ENCODE assay signal across 20 cellular contexts in genomic region chr7:81268551-81268950, GRCh38.
DNase-seq lines count a peak whose midpoint lies in the region; ATAC-seq and TF ChIP-seq lines count a peak whose summit lies in the region.
"Had no signal": no experiment of that assay in that cellular context is flagged by ENCODE, and none has a peak within 500 bp of the region (broad histone marks: within the 10 kb centered on the region; RNA-seq: fewer than 3 reads in every experiment).

No MANE protein-coding gene starts in this region.

- peak overlapping the region; percentile 48 for H2AFZ ChIP-seq in ACC112 (ENCODE audit: low read length, unreplicated experiment)
- H2AFZ ChIP-seq: GM23248 had no signal

- DNase-seq in LHCN-M2 (ENCODE audit: low read depth) (peak; percentile 76), choroid plexus epithelial cell (ENCODE audit: low read depth) (peak; percentile 79), fibroblast of villous mesenchyme (ENCODE audit: low read depth) (peak; percentile 47), T1000 (lab: John Stamatoyannopoulos, UW) (no peak), GM19238 (ENCODE audit: insufficient read length, low spot score) (no peak), NCI-H1436 treated with DMSO at 0.1 percent for 48 hours (lab: John Stamatoyannopoulos, UW) (no peak)
- DNase-seq: 8988T; BE2C; CD4-positive, CD25-positive, alpha-beta regulatory T cell; DMS53; GM23248; NCI-H187; NCI-H2107; NCI-H510A; NCI-H774; SHP77 treated with DMSO at 0.1 percent for 48 hours had no signal

- H3K4me1 ChIP-seq in ACC112 (ENCODE audit: control insufficient read depth, insufficient read depth, low read length, unreplicated experiment) = no peaks in the 10 kb centered on the region
- H3K4me1 ChIP-seq: BE2C had no signal

- no peaks in the 10 kb centered on the region for H3K79me2 ChIP-seq in ACC112 (ENCODE audit: control insufficient read depth, insufficient read depth, low read length, unreplicated experiment)

- H3K27me3 ChIP-seq in ACC112 (ENCODE audit: insufficient read depth, low read length) = no peaks in the 10 kb centered on the region
- H3K27me3 ChIP-seq: BE2C had no signal

- H3K4me3 ChIP-seq in ACC112 (ENCODE audit: low read depth, low read length) (no peak overlapping the region), choroid plexus epithelial cell (ENCODE audit: low read depth, low read length) (no peak overlapping the region), fibroblast of villous mesenchyme (ENCODE audit: low read depth, low read length) (no peak overlapping the region)
- H3K4me3 ChIP-seq: GM23248 had no signal

- ATAC-seq in GM21825 (IDR thresholded peaks at IDR 0.05; ENCODE audit: unreplicated experiment) = no peak
- ATAC-seq: HCT116, SK-N-SH treated with all-trans-retinoic acid at 6 μM for 48 hours had no signal

- TF ChIP-seq CTCF in choroid plexus epithelial cell (conservative IDR thresholded peaks at IDR 0.05; ENCODE audit: low read depth, low read length) = no peak
- no peak for TF ChIP-seq CTCF in fibroblast of villous mesenchyme (IDR thresholded peaks at IDR 0.05; ENCODE audit: insufficient read depth, low read depth, low read length)

- H3K36me3 ChIP-seq in ACC112 (ENCODE audit: insufficient read depth, low read length) = no peaks in the 10 kb centered on the region; the same call in 1 of the 2 replicates
- H3K36me3 ChIP-seq: BE2C had no signal

- H3K27ac ChIP-seq in ACC112 (ENCODE audit: low read depth, low read length) = no peak overlapping the region
- H3K27ac ChIP-seq: GM23248 had no signal

Comparison
In these comparisons a context has a peak if more than half of its experiments do, and no peak if none do; other contexts are left out.
1. DNase-seq: peak in LHCN-M2 (single experiment), choroid plexus epithelial cell (single experiment) and fibroblast of villous mesenchyme (single experiment); none in T1000 (single experiment), GM19238 (single experiment) and NCI-H1436 treated with DMSO at 0.1 percent for 48 hours (single experiment).